In the genomic region with DNA sequence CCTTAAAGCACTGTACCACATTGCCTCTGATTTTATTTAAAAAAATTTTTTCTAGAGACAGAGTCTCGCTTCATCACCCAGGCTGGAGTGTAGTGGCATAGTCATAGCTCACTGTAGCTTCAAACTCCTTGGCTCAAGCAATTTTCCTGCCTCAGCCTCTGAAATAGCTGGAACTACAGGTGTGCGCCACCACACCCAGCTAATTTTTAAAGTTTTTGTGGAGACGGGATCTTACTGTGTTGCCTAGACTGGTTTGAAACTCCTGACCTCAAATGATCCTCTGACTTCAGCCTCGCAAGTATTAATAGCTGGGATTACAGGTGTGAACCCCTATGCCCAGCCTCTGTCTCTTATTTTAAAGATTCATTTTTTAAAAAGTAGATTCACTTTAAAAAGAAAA, we compare ENCODE assay signal across 19 cellular contexts. TPM values are rescaled to one million over a fixed set of nuclear protein-coding genes. Genes with fewer than 3 reads are reported as not detected.
A peak's percentile ranks its signal among the peaks of the same experiment; 100 is the strongest.
DNase-seq lines count a peak whose midpoint lies in the region; ATAC-seq, FAIRE-seq and TF ChIP-seq lines count a peak whose summit lies in the region.
"Had no signal": no experiment of that assay in that cellular context is flagged by ENCODE, and none has a peak within 500 bp of the region (broad histone marks: within the 10 kb centered on the region; RNA-seq: fewer than 3 reads in every experiment).

No MANE protein-coding gene starts in this region.

- no peak for ATAC-seq in activated T-cell treated with anti-CD3 and anti-CD28 coated beads, Interleukin-2, amount 50 U/mL, for 72 hours (replicated peaks in 1 of 2)
- no peak for ATAC-seq in natural killer cell treated with Interleukin-12 subunit alpha and Interleukin-12 subunit beta and Interleukin-15 and Interleukin-18, amount 100 ng/mL, for 72 hours
- no peak for ATAC-seq in HG02623 (IDR thresholded peaks at IDR 0.05; ENCODE audit: unreplicated experiment)
- ATAC-seq in GM18909 (IDR thresholded peaks at IDR 0.05; ENCODE audit: poor library complexity, unreplicated experiment), result no peak
- ATAC-seq: foreskin keratinocyte; left lung; mucosa of descending colon; stimulated activated naive B cell treated with anti-CD40 and anti-IgM and Interleukin-4, amounts not matched to agents 10 μg/mL and 1 μg/mL and 100 μg/mL, for 72 hours had no signal

- no peaks in the 10 kb centered on the region for H3K9me3 Mint-ChIP-seq in activated T-cell treated with anti-CD3 and anti-CD28 coated beads, Interleukin-2, amount 50 U/mL, for 72 hours
- H3K9me3 Mint-ChIP-seq in activated naive CD8-positive, alpha-beta T cell treated with anti-CD3 and anti-CD28 coated beads for 36 hours, result no peaks in the 10 kb centered on the region
- no peaks in the 10 kb centered on the region for H3K9me3 Mint-ChIP-seq in natural killer cell treated with Interleukin-12 subunit alpha and Interleukin-12 subunit beta and Interleukin-15 and Interleukin-18, amount 100 ng/mL, for 72 hours
- H3K9me3 Mint-ChIP-seq: H9; stimulated activated naive B cell treated with anti-CD40 and anti-IgM and Interleukin-4, amounts not matched to agents 10 μg/mL and 1 μg/mL and 100 μg/mL, for 72 hours had no signal

- peak overlapping the region; percentile 98 for H3K27ac Mint-ChIP-seq in activated T-cell treated with anti-CD3 and anti-CD28 coated beads, Interleukin-2, amount 50 U/mL, for 72 hours
- peak overlapping the region; percentile 89 for H3K27ac Mint-ChIP-seq in activated naive CD8-positive, alpha-beta T cell treated with anti-CD3 and anti-CD28 coated beads for 36 hours
- peak overlapping the region; percentile 96 to 99 for H3K27ac Mint-ChIP-seq in natural killer cell treated with Interleukin-12 subunit alpha and Interleukin-12 subunit beta and Interleukin-15 and Interleukin-18, amount 100 ng/mL, for 72 hours
- H3K27ac Mint-ChIP-seq: H9 had no signal

- FAIRE-seq in GM12892 (lab: Jason Lieb, UNC), result peak; percentile 24

- no peak for DNase-seq in activated T-cell treated with anti-CD3 and anti-CD28 coated beads, Interleukin-2, amount 50 U/mL, for 72 hours
- no peak for DNase-seq in activated T-cell treated with anti-CD3 and anti-CD28 coated beads, Interleukin-2, amount 50 U/mL, for 48 hours
- DNase-seq in GM12892 (ENCODE audit: insufficient read length) (no peak), inferior parietal cortex (ENCODE audit: extremely low spot score) (no peak)
- no peak for DNase-seq in activated naive CD8-positive, alpha-beta T cell treated with anti-CD3 and anti-CD28 coated beads for 36 hours
- no peak for DNase-seq in natural killer cell treated with Interleukin-12 subunit alpha and Interleukin-12 subunit beta and Interleukin-15 and Interleukin-18, amount 100 ng/mL, for 72 hours (ENCODE audit: low spot score)
- DNase-seq: activated CD8-positive, alpha-beta memory T cell treated with anti-CD3 and anti-CD28 coated beads, Interleukin-2, amount 50 U/mL, for 4 hours; foreskin keratinocyte; H9; left lung; MM.1S; mucosa of descending colon; NCI-H1694; NCI-H526 treated with DMSO at 0.1 percent for 48 hours; SK-N-SH; stimulated activated naive B cell treated with anti-CD40 and anti-IgM and Interleukin-4, amounts not matched to agents 10 μg/mL and 1 μg/mL and 100 μg/mL, for 72 hours; thyroid gland had no signal

- no peak for TF ChIP-seq POLR2A in GM12892 (IDR thresholded peaks at IDR 0.05; ENCODE audit: low read depth, low read length)

- H3K4me3 Mint-ChIP-seq in activated T-cell treated with anti-CD3 and anti-CD28 coated beads, Interleukin-2, amount 50 U/mL, for 72 hours, result peak overlapping the region in 1 of 2 donors; percentile 96
- H3K4me3 Mint-ChIP-seq in activated naive CD8-positive, alpha-beta T cell treated with anti-CD3 and anti-CD28 coated beads for 36 hours, result no peak overlapping the region
- H3K4me3 Mint-ChIP-seq in natural killer cell treated with Interleukin-12 subunit alpha and Interleukin-12 subunit beta and Interleukin-15 and Interleukin-18, amount 100 ng/mL, for 72 hours, result peak overlapping the region; percentile 85
- H3K4me3 Mint-ChIP-seq: H9 had no signal

- H3K36me3 Mint-ChIP-seq in activated T-cell treated with anti-CD3 and anti-CD28 coated beads, Interleukin-2, amount 50 U/mL, for 72 hours (ENCODE audit: insufficient read depth in 2 of 2), result peaks cover 4 to 5% of the 10 kb centered on the region in 2 donors
- H3K36me3 Mint-ChIP-seq in activated naive CD8-positive, alpha-beta T cell treated with anti-CD3 and anti-CD28 coated beads for 36 hours, result peaks cover 47% of the 10 kb centered on the region
- peaks cover 14% of the 10 kb centered on the region for H3K36me3 Mint-ChIP-seq in natural killer cell treated with Interleukin-12 subunit alpha and Interleukin-12 subunit beta and Interleukin-15 and Interleukin-18, amount 100 ng/mL, for 72 hours

- H3K4me1 Mint-ChIP-seq in activated T-cell treated with anti-CD3 and anti-CD28 coated beads, Interleukin-2, amount 50 U/mL, for 72 hours (ENCODE audit: low read depth), result peaks cover 86% of the 10 kb centered on the region
- peaks cover 61% of the 10 kb centered on the region for H3K4me1 Mint-ChIP-seq in activated naive CD8-positive, alpha-beta T cell treated with anti-CD3 and anti-CD28 coated beads for 36 hours
- H3K4me1 Mint-ChIP-seq in natural killer cell treated with Interleukin-12 subunit alpha and Interleukin-12 subunit beta and Interleukin-15 and Interleukin-18, amount 100 ng/mL, for 72 hours (ENCODE audit: low read depth in 2 of 2), result peaks cover 55 to 66% of the 10 kb centered on the region in 2 donors

- H3K27me3 Mint-ChIP-seq in activated T-cell treated with anti-CD3 and anti-CD28 coated beads, Interleukin-2, amount 50 U/mL, for 72 hours (ENCODE audit: low read depth), result no peaks in the 10 kb centered on the region
- no peaks in the 10 kb centered on the region for H3K27me3 Mint-ChIP-seq in activated naive CD8-positive, alpha-beta T cell treated with anti-CD3 and anti-CD28 coated beads for 36 hours
- H3K27me3 Mint-ChIP-seq in natural killer cell treated with Interleukin-12 subunit alpha and Interleukin-12 subunit beta and Interleukin-15 and Interleukin-18, amount 100 ng/mL, for 72 hours, result no peaks in the 10 kb centered on the region
- H3K27me3 Mint-ChIP-seq: stimulated activated naive B cell treated with anti-CD40 and anti-IgM and Interleukin-4, amounts not matched to agents 10 μg/mL and 1 μg/mL and 100 μg/mL, for 72 hours had no signal

RNA-seq across cellular contexts. Expression of a gene that starts 5.3 kb away (rescaled TPM):
- total RNA-seq in activated T-cell treated with anti-CD3 and anti-CD28 coated beads, Interleukin-2, amount 50 U/mL, for 72 hours, result 10 to 100 TPM; 94.0 to 97.7 TPM
- polyA plus RNA-seq in GM12892 (2012; ENCODE audit: missing spikeins), result 66.1 TPM
- 100 to 1,000 TPM; 118 to 137 TPM for total RNA-seq in activated naive CD8-positive, alpha-beta T cell treated with anti-CD3 and anti-CD28 coated beads for 36 hours
- 100 to 1,000 TPM; 154 to 159 TPM for total RNA-seq in natural killer cell treated with Interleukin-12 subunit alpha and Interleukin-12 subunit beta and Interleukin-15 and Interleukin-18, amount 100 ng/mL, for 72 hours
